ENCODE assay signal across 8 cellular contexts in genomic region chr7:25720427-25720826, GRCh38.
DNase-seq lines count a peak whose midpoint lies in the region; ATAC-seq and TF ChIP-seq lines count a peak whose summit lies in the region.

No MANE protein-coding gene starts in this region.

- no peak overlapping the region for H3K4me3 ChIP-seq in epithelial cell of proximal tubule (ENCODE audit: low read depth, low read length)
- H3K4me3 ChIP-seq in thyroid gland (replicated peaks in 1 of 3), result no peak overlapping the region

- H3K4me1 ChIP-seq in thyroid gland, result no peaks in the 10 kb centered on the region

- H3K27ac ChIP-seq in thyroid gland, result no peak overlapping the region

- H3K27me3 ChIP-seq in thyroid gland, result no peaks in the 10 kb centered on the region

- no peak for TF ChIP-seq POLR2A in thyroid gland (IDR thresholded peaks at IDR 0.05)

- DNase-seq in NCI-H748 (lab: John Stamatoyannopoulos, UW; ENCODE audit: unreplicated experiment), result peak; percentile 52
- DNase-seq in NCI-H748 treated with DMSO at 0.1 percent for 48 hours (lab: John Stamatoyannopoulos, UW), result no peak
- peak; percentile 21 for DNase-seq in NCI-H1092 (lab: John Stamatoyannopoulos, UW)
- no peak for DNase-seq in epithelial cell of proximal tubule (ENCODE audit: low read depth)
- peak; percentile 3 to 16 for DNase-seq in thyroid gland
- DNase-seq in middle frontal gyrus (ENCODE audit: extremely low spot score, low spot score), result no peak
- no peak for DNase-seq in KG1 (lab: John Stamatoyannopoulos, UW)

- intact Hi-C loops in thyroid gland (cut with DNase I), result loop anchor here (5.0 kb wide), 1 partner anchor 132 kb away; no protein-coding TSS in a partner anchor

- no peak for ATAC-seq in GM18873 (IDR thresholded peaks at IDR 0.05; ENCODE audit: low FRiP score, unreplicated experiment)

- 53 to 66% methylated on average over 2 of the region's 2 CpGs for WGBS in thyroid gland, 2 donors

- no peaks in the 10 kb centered on the region for H3K36me3 ChIP-seq in thyroid gland

- H3K9me3 ChIP-seq in thyroid gland, result no peaks in the 10 kb centered on the region

- peak; percentile 61 for TF ChIP-seq CTCF in epithelial cell of proximal tubule (conservative IDR thresholded peaks at IDR 0.05; ENCODE audit: low read depth, low read length)
- peak; percentile 12 to 58 (median 35) for TF ChIP-seq CTCF in thyroid gland (IDR thresholded peaks at IDR 0.05)

Comparison
In these comparisons a context has a peak if more than half of its experiments do, and no peak if none do; other contexts are left out.
1. DNase-seq: peak in NCI-H748 (single experiment), NCI-H1092 (single experiment) and thyroid gland (2 of 2); none in NCI-H748 treated with DMSO at 0.1 percent for 48 hours (single experiment), epithelial cell of proximal tubule (single experiment), middle frontal gyrus (single experiment) and KG1 (single experiment).